Comparison of ENCODE assay signal across 21 cellular contexts in genomic region chr6:54361188-54361587, GRCh38. TPM values are rescaled to one million over a fixed set of nuclear protein-coding genes. Genes with fewer than 3 reads are reported as not detected.
A peak's percentile ranks its signal among the peaks of the same experiment; 100 is the strongest.
DNase-seq lines count a peak whose midpoint lies in the region; ATAC-seq, FAIRE-seq and TF ChIP-seq lines count a peak whose summit lies in the region.
"Had no signal": no experiment of that assay in that cellular context is flagged by ENCODE, and none has a peak within 500 bp of the region (broad histone marks: within the 10 kb centered on the region; RNA-seq: fewer than 3 reads in every experiment).

No MANE protein-coding gene starts in this region.

- peak; percentile 62 for FAIRE-seq in urothelium cell line (lab: Jason Lieb, UNC)
- FAIRE-seq: GM12891 had no signal

- H3K27ac ChIP-seq in breast epithelium (no peak overlapping the region), esophagus squamous epithelium (peak overlapping the region in 3 of 4 donors; percentile 31 to 55 (median 44))
- H3K27ac ChIP-seq: 22Rv1, BLaER1, HL-60 had no signal

- H3K4me3 Mint-ChIP-seq in MCF 10A (ENCODE audit: unreplicated experiment), result no peak overlapping the region
- H3K4me3 Mint-ChIP-seq in activated T-helper 17 cell treated with anti-CD3 and anti-CD28 coated beads, Interleukin-2, amount 50 U/mL, for 72 hours, result no peak overlapping the region
- H3K4me3 Mint-ChIP-seq: CD14-positive monocyte; CD4-positive, alpha-beta memory T cell; GM23338; HFFc6 had no signal

- CTCF ChIA-PET in MCF 10A (lab: Yijun Ruan, JAX), result no interaction called here

- no peaks in the 10 kb centered on the region for H3K27me3 ChIP-seq in breast epithelium
- no peaks in the 10 kb centered on the region for H3K27me3 ChIP-seq in esophagus squamous epithelium
- H3K27me3 ChIP-seq: BLaER1 had no signal

- 67 to 82% methylated on average over 1 of the region's 1 CpG for WGBS in esophagus squamous epithelium, 2 donors

- H3K4me1 Mint-ChIP-seq in MCF 10A (ENCODE audit: insufficient read depth, unreplicated experiment), result peaks cover 6% of the 10 kb centered on the region
- no peaks in the 10 kb centered on the region for H3K4me1 Mint-ChIP-seq in activated T-helper 17 cell treated with anti-CD3 and anti-CD28 coated beads, Interleukin-2, amount 50 U/mL, for 72 hours
- H3K4me1 Mint-ChIP-seq: CD14-positive monocyte; CD4-positive, alpha-beta memory T cell; GM23338 had no signal

- intact Hi-C loops in MCF 10A (cut with micrococcal nuclease), result no loop called here
- intact Hi-C loops in breast epithelium (cut with DNase I; ENCODE audit: low total_unique reads), result no loop called here
- intact Hi-C loops in esophagus squamous epithelium (cut with DNase I), result no loop called here
- intact Hi-C loops in left colon (cut with DNase I, micrococcal nuclease), result no loop called here

- no peaks in the 10 kb centered on the region for H3K9me3 ChIP-seq in breast epithelium
- no peaks in the 10 kb centered on the region for H3K9me3 ChIP-seq in esophagus squamous epithelium
- H3K9me3 ChIP-seq: BLaER1 had no signal

- BruUV-seq in MCF 10A (replicated peaks; lab: Mats Ljungman, UMichigan), result no TSS peak

- TF ChIP-seq POLR2A in breast epithelium (IDR thresholded peaks at IDR 0.05), result no peak
- no peak for TF ChIP-seq POLR2A in esophagus squamous epithelium (IDR thresholded peaks at IDR 0.05)

- H3K27me3 Mint-ChIP-seq in MCF 10A (ENCODE audit: insufficient read depth, unreplicated experiment), result no peaks in the 10 kb centered on the region
- no peaks in the 10 kb centered on the region for H3K27me3 Mint-ChIP-seq in activated T-helper 17 cell treated with anti-CD3 and anti-CD28 coated beads, Interleukin-2, amount 50 U/mL, for 72 hours
- H3K27me3 Mint-ChIP-seq: CD4-positive, alpha-beta memory T cell had no signal

- H3K4me3 ChIP-seq in breast epithelium (no peak overlapping the region), esophagus squamous epithelium (no peak overlapping the region)
- H3K4me3 ChIP-seq: BLaER1, GM23338 had no signal

- no peak for TF ChIP-seq CTCF in MCF 10A (IDR thresholded peaks at IDR 0.05; ENCODE audit: unreplicated experiment)
- TF ChIP-seq CTCF in breast epithelium (IDR thresholded peaks at IDR 0.05), result no peak
- TF ChIP-seq CTCF in esophagus squamous epithelium (IDR thresholded peaks at IDR 0.05), result no peak

- peak; percentile 57 for ATAC-seq in left colon
- ATAC-seq in activated T-helper 17 cell treated with anti-CD3 and anti-CD28 coated beads, Interleukin-2, amount 50 U/mL, for 72 hours (replicated peaks), result no peak
- ATAC-seq: GM23338, HCT116 had no signal

- POLR2A ChIA-PET in MCF 10A (lab: Yijun Ruan, JAX), result interaction anchor here (0.7 to 0.8 kb wide), 3 partner anchors 16 to 327 kb away, joined by 3 to 5 read pairs (median 3); no protein-coding TSS in a partner anchor

- no peaks in the 10 kb centered on the region for H3K36me3 Mint-ChIP-seq in MCF 10A (ENCODE audit: insufficient read depth, unreplicated experiment)
- no peaks in the 10 kb centered on the region for H3K36me3 Mint-ChIP-seq in activated T-helper 17 cell treated with anti-CD3 and anti-CD28 coated beads, Interleukin-2, amount 50 U/mL, for 72 hours (ENCODE audit: low read depth)
- H3K36me3 Mint-ChIP-seq: CD14-positive monocyte; CD4-positive, alpha-beta memory T cell had no signal

- H3K36me3 ChIP-seq in breast epithelium (no peaks in the 10 kb centered on the region), esophagus squamous epithelium (no peaks in the 10 kb centered on the region)
- H3K36me3 ChIP-seq: BLaER1 had no signal

- H3K4me1 ChIP-seq in breast epithelium, result no peaks in the 10 kb centered on the region
- H3K4me1 ChIP-seq in esophagus squamous epithelium, result peaks cover 0 to 16% (median 0%) of the 10 kb centered on the region in 3 donors
- H3K4me1 ChIP-seq: BLaER1 had no signal

- no peaks in the 10 kb centered on the region for H3K9me3 Mint-ChIP-seq in MCF 10A (ENCODE audit: unreplicated experiment)
- H3K9me3 Mint-ChIP-seq in activated T-helper 17 cell treated with anti-CD3 and anti-CD28 coated beads, Interleukin-2, amount 50 U/mL, for 72 hours, result peaks cover 11% of the 10 kb centered on the region
- H3K9me3 Mint-ChIP-seq: GM23338, HFFc6 had no signal

- DNase-seq in MCF 10A (ENCODE audit: unreplicated experiment), result no peak
- no peak for DNase-seq in breast epithelium (ENCODE audit: low spot score in 2 of 2)
- no peak for DNase-seq in esophagus squamous epithelium (lab: John Stamatoyannopoulos, UW)
- no peak for DNase-seq in left colon
- no peak for DNase-seq in urothelium cell line (ENCODE audit: low spot score)
- no peak for DNase-seq in GF-D8 (lab: John Stamatoyannopoulos, UW)
- DNase-seq in RKO (ENCODE audit: low spot score), result no peak
- DNase-seq: Calu3; CD4-positive, alpha-beta memory T cell; HFFc6; IMR-90 had no signal

- peak overlapping the region; percentile 35 for H3K27ac Mint-ChIP-seq in MCF 10A (ENCODE audit: low read depth, unreplicated experiment)
- no peak overlapping the region for H3K27ac Mint-ChIP-seq in activated T-helper 17 cell treated with anti-CD3 and anti-CD28 coated beads, Interleukin-2, amount 50 U/mL, for 72 hours
- H3K27ac Mint-ChIP-seq: CD14-positive monocyte; CD4-positive, alpha-beta memory T cell; GM23338; HFFc6 had no signal

RNA-seq across cellular contexts. Expression of gene TINAG, which starts 52.9 kb away (rescaled TPM):
- total RNA-seq in MCF 10A (2022) (not detected in 2 replicates), breast epithelium (not detected), esophagus squamous epithelium (not detected), left colon (10 to 100 TPM; 41.6 to 48.0 TPM)
- total RNA-seq in activated T-helper 17 cell treated with anti-CD3 and anti-CD28 coated beads, Interleukin-2, amount 50 U/mL, for 72 hours, result not detected
- total RNA-seq: A673; CD4-positive, alpha-beta memory T cell; GM23338; HFFc6; HT1080; IMR-90 had no signal

Comparison
In these comparisons a context has a peak if more than half of its experiments do, and no peak if none do; other contexts are left out.
1. H3K27ac ChIP-seq: peak in esophagus squamous epithelium (3 of 4); none in breast epithelium (0 of 2).
2. RNA of gene TINAG, which starts 52.9 kb away (total RNA-seq): 41.6 to 48.0 TPM in left colon; not detected in MCF 10A, not detected in breast epithelium, not detected in esophagus squamous epithelium and not detected in activated T-helper 17 cell treated with anti-CD3 and anti-CD28 coated beads, Interleukin-2, amount 50 U/mL, for 72 hours; every median in the first group is over 10 times any median in the second.